In genomic region chr1:155003766-155004351, GRCh38 we compare ENCODE assay signal across 8 cellular contexts. TPM values are rescaled to one million over a fixed set of nuclear protein-coding genes. Genes with fewer than 3 reads are reported as not detected.
DNase-seq lines count a peak whose midpoint lies in the region; ATAC-seq and TF ChIP-seq lines count a peak whose summit lies in the region.

No MANE protein-coding gene starts in this region.

- POLR2A ChIA-PET in A673 (lab: Charles Lee; ENCODE audit: low non-redundant PET) = interaction anchor here (0.7 to 1.3 kb wide), 2 partner anchors 13 to 273 kb away, joined by 4 to 9 read pairs; partner anchors contain the start of gene HCN3

- WGBS in mesendoderm (ENCODE audit: extremely low coverage, insufficient coverage, low lambda C conversion rate) = no CpG with 5 or more reads among the region's 34 CpGs
- WGBS in transverse colon (ENCODE audit: low coverage in 1 of 2), 2 donors = 0 to 1% methylated on average over 2 to 17 of the region's 34 CpGs

- H3K27me3 ChIP-seq in A673 (replicated peaks; ENCODE audit: insufficient read depth, low read depth, low read length, poor library complexity) (no peaks in the 10 kb centered on the region), mesendoderm (ENCODE audit: insufficient read depth, low read length, poor library complexity) (no peaks in the 10 kb centered on the region), transverse colon (no peaks in the 10 kb centered on the region)

- H3K4me3 Mint-ChIP-seq in endothelial cell (ENCODE audit: unreplicated experiment) = peak overlapping the region; percentile 97

- H3K4me1 ChIP-seq in A673 (ENCODE audit: insufficient read depth, low read length, poor library complexity, severe bottlenecking) = peaks cover 20% of the 10 kb centered on the region
- H3K4me1 ChIP-seq in mesendoderm (ENCODE audit: control insufficient read depth, low read depth, low read length) = peaks cover 14% of the 10 kb centered on the region
- peaks cover 42 to 66% (median 59%) of the 10 kb centered on the region in 4 donors for H3K4me1 ChIP-seq in transverse colon

- H2BK120ac ChIP-seq in mesendoderm (ENCODE audit: low read depth, low read length) = peak overlapping the region; percentile 56

- H3K79me2 ChIP-seq in mesendoderm (ENCODE audit: control insufficient read depth, insufficient read depth, low read length) = peaks cover 21% of the 10 kb centered on the region

- no peak overlapping the region for H4K8ac ChIP-seq in mesendoderm (ENCODE audit: low read depth, low read length)

- peaks cover 4% of the 10 kb centered on the region for H3K36me3 Mint-ChIP-seq in endothelial cell (ENCODE audit: low read depth, unreplicated experiment)

- DNase-seq in A673 (ENCODE audit: low spot score) (peak; percentile 45), GM13977 (ENCODE audit: low spot score) (peak; percentile 69), SK-N-MC (ENCODE audit: low read depth, low spot score) (no peak), endothelial cell (ENCODE audit: low spot score) (no peak), mesendoderm (peak; percentile 72), transverse colon (peak; percentile 78), GDM1 (lab: John Stamatoyannopoulos, UW) (no peak)

- ATAC-seq in HG03521 (IDR thresholded peaks at IDR 0.05; ENCODE audit: unreplicated experiment) = no peak

- CTCF ChIA-PET in A673 (lab: Charles Lee) = interaction anchor here (0.6 to 1.0 kb wide), 2 partner anchors 14 to 21 kb away, joined by 3 read pairs; no protein-coding TSS in a partner anchor

- H3K9me3 ChIP-seq in A673 (ENCODE audit: low read depth, low read length, poor library complexity, severe bottlenecking) (no peaks in the 10 kb centered on the region), SK-N-MC (ENCODE audit: low read depth, low read length) (no peaks in the 10 kb centered on the region), transverse colon (no peaks in the 10 kb centered on the region)

- peaks cover 5% of the 10 kb centered on the region for H3K79me1 ChIP-seq in mesendoderm (ENCODE audit: low read length)

- BruUV-seq in A673 (replicated peaks; lab: Mats Ljungman, UMichigan) = no TSS peak

- peak overlapping the region; percentile 76 for H3K4ac ChIP-seq in mesendoderm (ENCODE audit: low read depth, low read length)

- no peaks in the 10 kb centered on the region for H3K9me3 Mint-ChIP-seq in endothelial cell (ENCODE audit: unreplicated experiment)

- H2BK5ac ChIP-seq in mesendoderm (ENCODE audit: low read length) = peak overlapping the region; percentile 75

- no peak for TF ChIP-seq POLR2A in transverse colon (IDR thresholded peaks at IDR 0.05)

- H3K4me2 ChIP-seq in mesendoderm (ENCODE audit: low read length) = peak overlapping the region; percentile 99

- TF ChIP-seq CTCF in A673 (conservative IDR thresholded peaks at IDR 0.05; ENCODE audit: low read depth, low read length) (no peak), GM13977 (IDR thresholded peaks at IDR 0.05; ENCODE audit: extremely low read depth, insufficient read depth, missing control alignments) (no peak), endothelial cell (IDR thresholded peaks at IDR 0.05; ENCODE audit: unreplicated experiment) (no peak), transverse colon (IDR thresholded peaks at IDR 0.05) (no peak)

- peak overlapping the region; percentile 89 for H3K18ac ChIP-seq in mesendoderm (ENCODE audit: low read length)

- peaks cover 11% of the 10 kb centered on the region for H3K27me3 Mint-ChIP-seq in endothelial cell (ENCODE audit: unreplicated experiment)

- H3K23ac ChIP-seq in mesendoderm (ENCODE audit: low read length) = no peak overlapping the region

- peak overlapping the region; percentile 89 for H3K27ac ChIP-seq in A673 (ENCODE audit: low read depth, low read length, poor library complexity, severe bottlenecking)
- H3K27ac ChIP-seq in SK-N-MC = peak overlapping the region; percentile 96
- peak overlapping the region; percentile 43 for H3K27ac ChIP-seq in mesendoderm (ENCODE audit: low read depth, low read length)
- peak overlapping the region; percentile 96 to 100 (median 98) for H3K27ac ChIP-seq in transverse colon

- TF ChIP-seq EP300 in transverse colon (IDR thresholded peaks at IDR 0.05; ENCODE audit: low read depth) = no peak

- H4K5ac ChIP-seq in mesendoderm (ENCODE audit: low read length) = peak overlapping the region; percentile 33

- peak overlapping the region; percentile 14 for H2BK15ac ChIP-seq in mesendoderm (replicated peaks; ENCODE audit: low read depth)

- H3K4me3 ChIP-seq in A673 (ENCODE audit: low read depth, low read length, poor library complexity, severe bottlenecking) = peak overlapping the region; percentile 70
- peak overlapping the region; percentile 96 for H3K4me3 ChIP-seq in SK-N-MC
- peak overlapping the region; percentile 75 for H3K4me3 ChIP-seq in mesendoderm (ENCODE audit: low read length)
- H3K4me3 ChIP-seq in transverse colon = peak overlapping the region; percentile 66 to 97 (median 79)

- H3K56ac ChIP-seq in mesendoderm (ENCODE audit: low read length) = peak overlapping the region; percentile 99

- H2AK5ac ChIP-seq in mesendoderm (ENCODE audit: low read length) = no peak overlapping the region

- in situ Hi-C loops in GM13977 (cut with MboI; ENCODE audit: low pct_unique_long_range_greater_than_20kb, low sequenced_read_pairs, unreplicated experiment) (no loop called here), transverse colon (cut with MboI; ENCODE audit: low pct_ligation_motif_present in 1 of 4, low pct_unique_long_range_greater_than_20kb in 1 of 4, low sequenced_read_pairs in 3 of 4) (no loop called here)

- H3K9ac ChIP-seq in SK-N-MC (ENCODE audit: insufficient read length) = peak overlapping the region; percentile 87
- H3K9ac ChIP-seq in mesendoderm (ENCODE audit: low read length) = peak overlapping the region; percentile 97

- H3K27ac Mint-ChIP-seq in endothelial cell (ENCODE audit: unreplicated experiment) = peak overlapping the region; percentile 77

- intact Hi-C loops in A673 (cut with micrococcal nuclease; ENCODE audit: unreplicated experiment) = loop anchor here (5.0 kb wide), 2 partner anchors 78 to 447 kb away; partner anchors contain the start of gene UBE2Q1
- intact Hi-C loops in transverse colon (cut with DNase I; ENCODE audit: low total_unique reads) = loop anchor here (5.0 kb wide), 1 partner anchor 37 kb away; no protein-coding TSS in a partner anchor

- no peaks in the 10 kb centered on the region for H3K36me3 ChIP-seq in A673 (ENCODE audit: insufficient read depth, low read length, poor library complexity, severe bottlenecking)
- no peaks in the 10 kb centered on the region for H3K36me3 ChIP-seq in SK-N-MC (ENCODE audit: insufficient read depth, low read length)
- no peaks in the 10 kb centered on the region for H3K36me3 ChIP-seq in mesendoderm (ENCODE audit: control insufficient read depth, insufficient read depth, low read length)
- H3K36me3 ChIP-seq in transverse colon = no peaks in the 10 kb centered on the region

- H3K4me1 Mint-ChIP-seq in endothelial cell (ENCODE audit: unreplicated experiment) = peaks cover 33% of the 10 kb centered on the region

RNA-seq across cellular contexts. Expression of gene ZBTB7B, which starts 1.3 kb away (rescaled TPM):
- total RNA-seq in A673 (2021) (19.2 and 21.8 TPM in 2 replicates), endothelial cell (ENCODE audit: unreplicated experiment) (23.3 TPM), transverse colon (100 to 1,000 TPM in 3 of 4 donors, 10 to 100 TPM in 1; 85.2 to 513 (median 272) TPM)
- 7.4 TPM for polyA plus RNA-seq in mesendoderm (2013, experiment 1 of 2)
- 6.9 TPM for polyA plus RNA-seq in mesendoderm (2013, experiment 2 of 2)

RNA-seq across cellular contexts. Expression of gene LENEP, which starts 10.5 kb away (rescaled TPM):
- total RNA-seq in A673 (2021) (1.4 and 1.7 TPM in 2 replicates), endothelial cell (ENCODE audit: unreplicated experiment) (0.82 TPM), transverse colon (not detected)
- 0.28 TPM for polyA plus RNA-seq in mesendoderm (2013, experiment 1 of 2)
- 0.11 TPM for polyA plus RNA-seq in mesendoderm (2013, experiment 2 of 2)

RNA-seq across cellular contexts. Expression of gene FLAD1, which starts 20.7 kb away (rescaled TPM):
- total RNA-seq in A673 (2021) (82.4 and 84.2 TPM in 2 replicates), endothelial cell (ENCODE audit: unreplicated experiment) (35.9 TPM), transverse colon (10 to 100 TPM; 32.7 to 42.4 (median 36.0) TPM)
- polyA plus RNA-seq in mesendoderm (2013, experiment 1 of 2) = 74.3 TPM
- 74.9 TPM for polyA plus RNA-seq in mesendoderm (2013, experiment 2 of 2)

RNA-seq across cellular contexts. Expression of gene CKS1B, which starts 29.4 kb away (rescaled TPM):
- total RNA-seq in A673 (2021) (291 and 295 TPM in 2 replicates), endothelial cell (ENCODE audit: unreplicated experiment) (48.3 TPM), transverse colon (10 to 100 TPM in 3 of 4 donors, not detected in 1; 28.9 to 41.4 (median 35.2) TPM)
- 618 TPM for polyA plus RNA-seq in mesendoderm (2013, experiment 1 of 2)
- polyA plus RNA-seq in mesendoderm (2013, experiment 2 of 2) = 617 TPM

RNA-seq across cellular contexts. Expression of gene DCST2, which starts 29.7 kb away (rescaled TPM):
- total RNA-seq in A673 (2021) (0.21 TPM in 1 of 2 replicates, not detected in the other), endothelial cell (ENCODE audit: unreplicated experiment) (2.8 TPM), transverse colon (1 to 10 TPM in 3 of 4 donors, not detected in 1; 1.9 to 4.6 (median 4.5) TPM)
- polyA plus RNA-seq in mesendoderm (2013, experiment 1 of 2) = 0.03 TPM
- polyA plus RNA-seq in mesendoderm (2013, experiment 2 of 2) = 0.03 TPM

Comparison
In these comparisons a context has a peak if more than half of its experiments do, and no peak if none do; other contexts are left out.
1. DNase-seq: peak in A673 (single experiment), GM13977 (single experiment), mesendoderm (single experiment) and transverse colon (single experiment); none in SK-N-MC (single experiment), endothelial cell (single experiment) and GDM1 (single experiment).
2. H3K27ac ChIP-seq: peak in every context shown above with its lines; median percentile 98 in transverse colon; 96 in SK-N-MC; 89 in A673; 43 in mesendoderm.
3. Peak in every context shown above with its lines, with median percentiles within 50 percentile points of each other: H3K4me3 ChIP-seq.